ENCODE assay signal across 8 cellular contexts in genomic region chr18:79644006-79644665, GRCh38. TPM values are rescaled to one million over a fixed set of nuclear protein-coding genes. Genes with fewer than 3 reads are reported as not detected.
DNase-seq lines count a peak whose midpoint lies in the region; ATAC-seq and TF ChIP-seq lines count a peak whose summit lies in the region.

No MANE protein-coding gene starts in this region.

- H3K4me1 Mint-ChIP-seq in CD14-positive monocyte = peaks cover 42% of the 10 kb centered on the region

- no peak overlapping the region for H3K14ac ChIP-seq in neuronal stem cell (ENCODE audit: low read length)

- H3K27me3 Mint-ChIP-seq in CD14-positive monocyte (ENCODE audit: low read depth in 3 of 3) = peaks cover 2 to 12% (median 8%) of the 10 kb centered on the region in 3 donors

- TF ChIP-seq CTCF in CD14-positive monocyte (IDR thresholded peaks at IDR 0.05) (peak; percentile 99), OCI-LY3 (IDR thresholded peaks at IDR 0.05; ENCODE audit: low read depth, low read length) (peak; percentile 100), fibroblast of mammary gland (conservative IDR thresholded peaks at IDR 0.05; ENCODE audit: control insufficient read depth, insufficient read depth, low read depth, low read length) (peak; percentile 85), suprapubic skin (IDR thresholded peaks at IDR 0.05) (peak; percentile 92 to 93)

- peak overlapping the region in 1 of 2 donors; percentile 35 for H3K4me3 Mint-ChIP-seq in CD14-positive monocyte

- no peak overlapping the region for H3K23ac ChIP-seq in neuronal stem cell (ENCODE audit: low read depth, low read length, poor library complexity)

- no peaks in the 10 kb centered on the region for H3K9me3 ChIP-seq in OCI-LY3 (ENCODE audit: insufficient read depth, low read length)
- H3K9me3 ChIP-seq in neuronal stem cell (replicated peaks in 1 of 2; ENCODE audit: control insufficient read depth in 2 of 2, insufficient read depth in 1 of 2, low read depth in 1 of 2, low read length in 2 of 2) = peaks cover 0 to 2% of the 10 kb centered on the region in 2 donors
- no peaks in the 10 kb centered on the region for H3K9me3 ChIP-seq in suprapubic skin

- peaks cover 0 to 2% (median 0%) of the 10 kb centered on the region in 7 donors for H3K9me3 Mint-ChIP-seq in CD14-positive monocyte

- H4K91ac ChIP-seq in neuronal stem cell (ENCODE audit: low read depth, low read length, poor library complexity) = no peak overlapping the region

- H2BK120ac ChIP-seq in neuronal stem cell (ENCODE audit: low read depth, low read length) = no peak overlapping the region

- intact Hi-C loops in CD14-positive monocyte (cut with micrococcal nuclease) = loop anchor here (1.0 to 10.0 kb wide), 3 partner anchors 109 to 265 kb away; no protein-coding TSS in a partner anchor

- H2BK5ac ChIP-seq in neuronal stem cell (ENCODE audit: low read length) = no peak overlapping the region

- no peak overlapping the region for H2BK12ac ChIP-seq in neuronal stem cell (ENCODE audit: low read length)

- TF ChIP-seq EP300 in suprapubic skin (IDR thresholded peaks at IDR 0.05) = no peak

- H3K4me1 ChIP-seq in OCI-LY3 (ENCODE audit: low read length) (peaks cover 36% of the 10 kb centered on the region), neuronal stem cell (ENCODE audit: control insufficient read depth in 2 of 2, insufficient read depth in 1 of 2, low read depth in 1 of 2, low read length in 2 of 2) (peaks cover 0 to 2% of the 10 kb centered on the region in 2 donors), suprapubic skin (peaks cover 11% of the 10 kb centered on the region)

- peak overlapping the region; percentile 84 for H2AFZ ChIP-seq in OCI-LY3 (ENCODE audit: low read depth, low read length)
- H2AFZ ChIP-seq in neuronal stem cell (ENCODE audit: low read length) = peak overlapping the region; percentile 67

- H3K36me3 ChIP-seq in OCI-LY3 (replicated peaks; ENCODE audit: low read depth, low read length) = no peaks in the 10 kb centered on the region
- no peaks in the 10 kb centered on the region for H3K36me3 ChIP-seq in neuronal stem cell (replicated peaks in 1 of 2; ENCODE audit: control insufficient read depth in 2 of 2, insufficient read depth in 2 of 2, low read length in 2 of 2)
- H3K36me3 ChIP-seq in suprapubic skin = no peaks in the 10 kb centered on the region

- H3K27ac ChIP-seq in OCI-LY3 (ENCODE audit: low read length) (peak overlapping the region; percentile 69), neuronal stem cell (replicated peaks; ENCODE audit: low read length) (no peak overlapping the region), suprapubic skin (no peak overlapping the region)

- H3K4ac ChIP-seq in neuronal stem cell (ENCODE audit: low read length) = no peak overlapping the region

- H3K79me2 ChIP-seq in OCI-LY3 (ENCODE audit: low read length) = no peaks in the 10 kb centered on the region

- no peak for DNase-seq in CD14-positive monocyte (ENCODE audit: low spot score)
- peak; percentile 73 for DNase-seq in activated T-cell treated with anti-CD3 and anti-CD28 coated beads, Interleukin-2, amount 50 U/mL, for 1 hour
- peak; percentile 52 for DNase-seq in fibroblast of mammary gland (ENCODE audit: low read depth)
- peak; percentile 71 for DNase-seq in neuronal stem cell (ENCODE audit: low spot score)
- DNase-seq in suprapubic skin (ENCODE audit: low spot score in 2 of 2) = peak in 1 of 2 donors; percentile 80

- no peak for TF ChIP-seq POLR2A in suprapubic skin (IDR thresholded peaks at IDR 0.05)

- peak; percentile 86 for ATAC-seq in GM19395 (IDR thresholded peaks at IDR 0.05; ENCODE audit: unreplicated experiment)
- ATAC-seq in HG03571 (IDR thresholded peaks at IDR 0.05; ENCODE audit: unreplicated experiment) = peak; percentile 75

- H3K79me1 ChIP-seq in neuronal stem cell (ENCODE audit: low read depth, low read length) = no peaks in the 10 kb centered on the region

- H3K9ac ChIP-seq in OCI-LY3 (ENCODE audit: low read length) = peak overlapping the region; percentile 54
- H3K9ac ChIP-seq in neuronal stem cell (ENCODE audit: low read depth, low read length, poor library complexity) = no peak overlapping the region

- no peaks in the 10 kb centered on the region for H4K20me1 ChIP-seq in OCI-LY3 (ENCODE audit: insufficient read depth, low read length)

- H2BK15ac ChIP-seq in neuronal stem cell (ENCODE audit: low read length) = no peak overlapping the region

- WGBS in neuronal stem cell (ENCODE audit: extremely low coverage in 2 of 2, insufficient read length in 2 of 2, insufficient replicate concordance in 1 of 2), 2 donors = no CpG with 5 or more reads among the region's 22 CpGs
- 11% methylated on average over 22 of the region's 22 CpGs for WGBS in suprapubic skin

- H3K27me3 ChIP-seq in OCI-LY3 (ENCODE audit: low read depth, low read length) (no peaks in the 10 kb centered on the region), neuronal stem cell (ENCODE audit: control insufficient read depth in 3 of 3, insufficient read depth in 3 of 3, low read depth in 1 of 3, low read length in 3 of 3) (peaks cover 0 to 30% (median 2%) of the 10 kb centered on the region in 3 experiments), suprapubic skin (peaks cover 10% of the 10 kb centered on the region)

- H3K4me3 ChIP-seq in OCI-LY3 (ENCODE audit: low read length) (peak overlapping the region; percentile 60), fibroblast of mammary gland (ENCODE audit: control insufficient read depth, low read depth, low read length) (no peak overlapping the region), neuronal stem cell (ENCODE audit: low read length in 2 of 2) (no peak overlapping the region), suprapubic skin (no peak overlapping the region)

- H2AK5ac ChIP-seq in neuronal stem cell (ENCODE audit: low read depth, low read length) = no peak overlapping the region

- H3K18ac ChIP-seq in neuronal stem cell (ENCODE audit: low read length) = no peak overlapping the region

- peak overlapping the region in 1 of 7 donors; percentile 82 for H3K27ac Mint-ChIP-seq in CD14-positive monocyte

- H3K4me2 ChIP-seq in OCI-LY3 (ENCODE audit: low read length) (peak overlapping the region; percentile 70), neuronal stem cell (ENCODE audit: insufficient read depth, low read length, poor library complexity, severe bottlenecking) (no peak overlapping the region)

- H4K8ac ChIP-seq in neuronal stem cell (ENCODE audit: low read depth, low read length) = no peak overlapping the region

- no peaks in the 10 kb centered on the region for H3K36me3 Mint-ChIP-seq in CD14-positive monocyte

RNA-seq across cellular contexts. Expression of gene CTDP1, which starts 35.5 kb away (rescaled TPM):
- polyA plus RNA-seq in CD14-positive monocyte = 1 to 10 TPM; 9.1 TPM
- 10.5 TPM for polyA plus RNA-seq in neuronal stem cell (2013, experiment 1 of 2)
- polyA plus RNA-seq in neuronal stem cell (2013, experiment 2 of 2) = 11.0 TPM
- total RNA-seq in suprapubic skin = 10 to 100 TPM; 18.6 to 35.3 (median 27.4) TPM
